In the genomic region with DNA sequence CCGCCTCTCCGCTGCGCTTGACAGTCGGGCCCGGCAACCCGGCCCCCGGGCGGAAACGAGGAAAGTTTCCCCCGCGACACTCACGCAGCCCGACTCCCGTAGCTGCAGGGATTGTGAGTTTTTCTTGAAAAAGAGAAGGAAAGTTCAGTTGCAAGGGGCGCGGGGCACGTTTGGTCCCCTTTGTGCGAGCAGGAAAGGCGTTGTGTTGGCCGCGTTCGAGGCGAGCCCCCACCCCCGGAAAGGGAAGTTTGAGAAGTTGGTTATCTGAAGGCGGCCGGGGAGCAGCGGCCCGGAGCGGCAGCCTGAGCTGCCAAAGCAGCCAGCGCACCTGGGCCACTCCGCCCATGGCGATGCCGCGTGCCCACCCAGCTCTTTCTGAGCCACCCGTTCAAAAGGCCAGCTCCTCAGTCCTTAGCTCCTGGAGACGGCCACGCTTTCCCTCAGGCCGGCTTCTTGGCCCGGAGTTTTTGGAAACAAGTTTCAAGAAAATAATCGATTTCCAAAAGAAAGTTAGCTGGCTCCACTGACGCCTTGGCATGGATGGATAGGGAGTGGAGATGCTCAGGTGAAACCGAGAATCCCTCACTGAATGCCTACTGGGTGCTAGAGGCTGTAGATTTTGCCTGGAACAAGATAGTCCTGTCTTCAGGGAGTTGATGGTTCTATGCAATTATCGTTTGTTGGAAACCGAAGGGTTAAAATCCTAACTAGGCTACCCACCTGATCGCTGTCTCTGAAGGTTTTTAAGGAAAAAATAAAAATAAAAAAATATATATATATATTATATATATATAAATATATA, we compare ENCODE assay signal across 8 cellular contexts. TPM values are rescaled to one million over a fixed set of nuclear protein-coding genes. Genes with fewer than 3 reads are reported as not detected.
DNase-seq lines count a peak whose midpoint lies in the region; ATAC-seq and TF ChIP-seq lines count a peak whose summit lies in the region.

No MANE protein-coding gene starts in this region.

- H3K4me3 ChIP-seq in CD4-positive, CD25-positive, alpha-beta regulatory T cell (ENCODE audit: low read depth, low read length) = peak overlapping the region; percentile 96
- H3K4me3 ChIP-seq in HUES64 (ENCODE audit: low read length) (peak overlapping the region; percentile 84), WERI-Rb-1 (ENCODE audit: low read depth, low read length) (peak overlapping the region; percentile 69)

- 4% methylated on average over 44 of the region's 45 CpGs for WGBS in HUES64

- peaks cover 0 to 2% (median 0%) of the 10 kb centered on the region in 7 donors for H3K9me3 Mint-ChIP-seq in CD4-positive, CD25-positive, alpha-beta regulatory T cell
- no peaks in the 10 kb centered on the region for H3K9me3 Mint-ChIP-seq in central memory CD8-positive, alpha-beta T cell

- H3K27ac ChIP-seq in CD4-positive, CD25-positive, alpha-beta regulatory T cell (ENCODE audit: insufficient read depth, low read length, poor library complexity, severe bottlenecking) = peak overlapping the region; percentile 78
- H3K27ac ChIP-seq in HUES64 (ENCODE audit: low read depth, low read length) (peak overlapping the region; percentile 55; the same call in 1 of the 2 replicates), WERI-Rb-1 (no peak overlapping the region)

- peaks cover 4% of the 10 kb centered on the region for H3K36me3 Mint-ChIP-seq in CD4-positive, CD25-positive, alpha-beta regulatory T cell
- peaks cover 28% of the 10 kb centered on the region for H3K36me3 Mint-ChIP-seq in central memory CD8-positive, alpha-beta T cell (ENCODE audit: insufficient read depth)

- H3K36me3 ChIP-seq in CD4-positive, CD25-positive, alpha-beta regulatory T cell (ENCODE audit: control insufficient read depth, insufficient read depth, low read length) = no peaks in the 10 kb centered on the region
- H3K36me3 ChIP-seq in HUES64 (ENCODE audit: insufficient read depth, low read length) (no peaks in the 10 kb centered on the region), WERI-Rb-1 (no peaks in the 10 kb centered on the region)

- no peaks in the 10 kb centered on the region for H3K9me3 ChIP-seq in CD4-positive, CD25-positive, alpha-beta regulatory T cell (ENCODE audit: control insufficient read depth in 2 of 2, low read length in 2 of 2)
- no peaks in the 10 kb centered on the region for H3K9me3 ChIP-seq in HUES64 (ENCODE audit: insufficient read depth, low read depth, low read length)
- H3K9me3 ChIP-seq in WERI-Rb-1 (ENCODE audit: severe bottlenecking) = no peaks in the 10 kb centered on the region

- TF ChIP-seq CTCF in WERI-Rb-1 (IDR thresholded peaks at IDR 0.05; ENCODE audit: low read depth, low read length) = no peak

- peaks cover 57% of the 10 kb centered on the region for H3K4me1 ChIP-seq in CD4-positive, CD25-positive, alpha-beta regulatory T cell (ENCODE audit: control insufficient read depth, insufficient read depth, low read length, poor library complexity, severe bottlenecking)
- peaks cover 22% of the 10 kb centered on the region for H3K4me1 ChIP-seq in HUES64 (ENCODE audit: insufficient read depth, low read length)

- DNase-seq in CD4-positive, CD25-positive, alpha-beta regulatory T cell = peak; percentile 51 to 84 (median 66)
- DNase-seq in WERI-Rb-1 (peak; percentile 14), left lobe of liver (ENCODE audit: low spot score) (peak; percentile 78), DMS153 (lab: John Stamatoyannopoulos, UW) (no peak)
- DNase-seq in central memory CD8-positive, alpha-beta T cell (ENCODE audit: low spot score in 2 of 2) = peak; percentile 50
- peak in 2 of 3 donors; percentile 36 to 55 for DNase-seq in stimulated activated CD4-positive, alpha-beta T cell treated with anti-CD3 and anti-CD28 coated beads, TNF-alpha, amount 100 ng/mL, for 1 hour (ENCODE audit: low read depth in 3 of 3, low spot score in 1 of 3)

- no peaks in the 10 kb centered on the region for H3K27me3 ChIP-seq in CD4-positive, CD25-positive, alpha-beta regulatory T cell (ENCODE audit: control insufficient read depth, insufficient read depth, low read length)
- H3K27me3 ChIP-seq in HUES64 (ENCODE audit: insufficient read depth, low read length) = peaks cover 19% of the 10 kb centered on the region; the same call in 1 of the 2 replicates
- H3K27me3 ChIP-seq in WERI-Rb-1 (ENCODE audit: insufficient read depth, low read depth, severe bottlenecking) = peaks cover 13% of the 10 kb centered on the region

- H3K4me1 Mint-ChIP-seq in CD4-positive, CD25-positive, alpha-beta regulatory T cell = peaks cover 40 to 74% (median 60%) of the 10 kb centered on the region in 4 donors
- peaks cover 63% of the 10 kb centered on the region for H3K4me1 Mint-ChIP-seq in central memory CD8-positive, alpha-beta T cell

- peak overlapping the region; percentile 80 for H3K9ac ChIP-seq in HUES64 (ENCODE audit: low read depth, low read length)

- H3K4me3 Mint-ChIP-seq in CD4-positive, CD25-positive, alpha-beta regulatory T cell = peak overlapping the region; percentile 93 to 98 (median 96)
- peak overlapping the region; percentile 95 for H3K4me3 Mint-ChIP-seq in central memory CD8-positive, alpha-beta T cell

- no peaks in the 10 kb centered on the region for H3K27me3 Mint-ChIP-seq in CD4-positive, CD25-positive, alpha-beta regulatory T cell
- H3K27me3 Mint-ChIP-seq in central memory CD8-positive, alpha-beta T cell = no peaks in the 10 kb centered on the region

- peak; percentile 46 to 47 for ATAC-seq in CD4-positive, CD25-positive, alpha-beta regulatory T cell (ENCODE audit: low read depth in 2 of 2)
- ATAC-seq in GM21390 (IDR thresholded peaks at IDR 0.05; ENCODE audit: unreplicated experiment) = peak; percentile 53
- ATAC-seq in central memory CD8-positive, alpha-beta T cell (replicated peaks; ENCODE audit: extremely low read depth, poor library complexity, severe bottlenecking) = peak; percentile 31
- ATAC-seq in left lobe of liver = peak; percentile 70

- H3K27ac Mint-ChIP-seq in CD4-positive, CD25-positive, alpha-beta regulatory T cell = peak overlapping the region; percentile 95 to 99 (median 98)
- H3K27ac Mint-ChIP-seq in central memory CD8-positive, alpha-beta T cell (ENCODE audit: low read depth) = peak overlapping the region; percentile 87

RNA-seq across cellular contexts. Expression of a gene that starts 0.8 kb away (rescaled TPM):
- total RNA-seq in CD4-positive, CD25-positive, alpha-beta regulatory T cell = 57.4 TPM
- 10 to 100 TPM; 35.8 to 92.6 (median 61.0) TPM for polyA plus RNA-seq in CD4-positive, CD25-positive, alpha-beta regulatory T cell
- 4.2 TPM for polyA plus RNA-seq in HUES64 (2013, experiment 1 of 2)
- 4.4 TPM for polyA plus RNA-seq in HUES64 (2013, experiment 2 of 2)
- total RNA-seq in left lobe of liver = 26.9 TPM
